ENCODE assay signal across 27 cellular contexts in the genomic region with DNA sequence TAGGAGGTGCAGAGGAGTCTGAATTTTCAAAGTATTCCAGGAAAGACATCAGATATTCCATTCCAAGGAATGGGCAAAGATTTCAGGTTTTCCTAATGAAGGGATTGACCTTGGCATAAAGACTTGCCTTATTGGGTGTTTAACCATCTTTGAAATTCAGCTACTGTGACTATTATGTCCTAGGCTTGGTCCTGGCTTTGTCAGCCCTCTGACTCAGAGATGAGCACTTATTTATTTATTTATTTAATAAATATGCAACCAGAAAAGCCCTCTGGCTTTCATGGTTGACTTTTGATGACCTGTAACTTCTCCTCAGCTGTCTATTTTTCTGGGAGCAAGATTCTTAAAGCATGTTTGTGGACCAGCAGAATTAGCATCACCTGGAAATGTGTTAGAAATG.
"Had no signal": no experiment of that assay in that cellular context is flagged by ENCODE, and none has a peak within 500 bp of the region (broad histone marks: within the 10 kb centered on the region; RNA-seq: fewer than 3 reads in every experiment).

No MANE protein-coding gene starts in this region.

- FAIRE-seq: small intestine had no signal

- H3K4me3 ChIP-seq: psoas muscle, right lobe of liver, sigmoid colon, suprapubic skin, testis, tibial artery, transverse colon, upper lobe of right lung, uterus had no signal

- H3K36me3 ChIP-seq: neutrophil, right lobe of liver, sigmoid colon, suprapubic skin, tibial artery, transverse colon, upper lobe of right lung, uterus had no signal

- ATAC-seq: naive thymus-derived CD8-positive, alpha-beta T cell; natural killer cell treated with Interleukin-12 subunit alpha and Interleukin-12 subunit beta and Interleukin-15 and Interleukin-18, amount 100 ng/mL, for 72 hours; psoas muscle; right cardiac atrium; right lobe of liver; stimulated activated memory B cell treated with anti-CD40 and anti-IgM and Interleukin-4, amounts not matched to agents 10 μg/mL and 1 μg/mL and 100 μg/mL, for 72 hours; stimulated activated naive CD8-positive, alpha-beta T cell treated with anti-CD3 and anti-CD28 coated beads, Interleukin-15, amount 100 ng/mL, for 72 hours; stimulated activated naive CD8-positive, alpha-beta T cell treated with anti-CD3 and anti-CD28 coated beads, Interleukin-15, Interleukin-2, amounts not matched to agents 100 U/mL and 50 U/mL, for 24 hours; upper lobe of right lung had no signal

- H3K27me3 ChIP-seq: neutrophil, right lobe of liver, sigmoid colon, suprapubic skin, testis, tibial artery, transverse colon, upper lobe of right lung, uterus had no signal

- DNase-seq: naive thymus-derived CD8-positive, alpha-beta T cell; nephron progenitor cell; nucleus accumbens; posterior cingulate gyrus; psoas muscle; right cardiac atrium; right lobe of liver; sigmoid colon; small intestine; stimulated activated CD4-positive, alpha-beta T cell treated with anti-CD3 and anti-CD28 coated beads, Interleukin-15, amount 100 ng/mL, for 24 hours; stimulated activated CD4-positive, alpha-beta T cell treated with anti-CD3 and anti-CD28 coated beads, Interleukin-2, amount 100 ng/mL, for 24 hours; stimulated activated CD4-positive, alpha-beta T cell treated with anti-CD3 and anti-CD28 coated beads, Interleukin-2, amount 100 ng/mL, for 48 hours; stimulated activated CD4-positive, alpha-beta T cell treated with anti-CD3 and anti-CD28 coated beads, Interleukin-4, amount 100 ng/mL, for 4 hours; stimulated activated CD8-positive, alpha-beta memory T cell treated with anti-CD3 and anti-CD28 coated beads, Interleukin-4, amount 100 ng/mL, for 48 hours; stimulated activated naive CD4-positive, alpha-beta T cell; stimulated activated naive CD8-positive, alpha-beta T cell treated with anti-CD3 and anti-CD28 coated beads, Interleukin-15, amount 100 ng/mL, for 72 hours; stimulated activated naive CD8-positive, alpha-beta T cell treated with anti-CD3 and anti-CD28 coated beads, Interleukin-15, Interleukin-2, amounts not matched to agents 100 U/mL and 50 U/mL, for 24 hours; substantia nigra; testis; tibial artery; transverse colon; upper lobe of right lung; uterus had no signal
